Comparison of ENCODE assay signal across 20 cellular contexts in genomic region chr5:5666389-5666788, GRCh38.
DNase-seq lines count a peak whose midpoint lies in the region; ATAC-seq and TF ChIP-seq lines count a peak whose summit lies in the region.
"Had no signal": no experiment of that assay in that cellular context is flagged by ENCODE, and none has a peak within 500 bp of the region (broad histone marks: within the 10 kb centered on the region; RNA-seq: fewer than 3 reads in every experiment).

No MANE protein-coding gene starts in this region.

- no peak overlapping the region for H2AFZ ChIP-seq in mammary epithelial cell (ENCODE audit: low read depth, low read length)

- H3K27ac ChIP-seq in mammary epithelial cell (ENCODE audit: insufficient read depth, low read depth, low read length) (no peak overlapping the region), spleen (no peak overlapping the region)

- H3K36me3 Mint-ChIP-seq in MCF 10A (ENCODE audit: insufficient read depth, unreplicated experiment) = no peaks in the 10 kb centered on the region
- H3K36me3 Mint-ChIP-seq: CD4-positive, CD25-positive, alpha-beta regulatory T cell; CD8-positive, alpha-beta memory T cell had no signal

- BruUV-seq in MCF 10A (replicated peaks; lab: Mats Ljungman, UMichigan) (no TSS peak), mammary epithelial cell (replicated peaks; lab: Mats Ljungman, UMichigan) (no TSS peak)

- H3K4me1 ChIP-seq in mammary epithelial cell (ENCODE audit: insufficient read depth, low read length) = no peaks in the 10 kb centered on the region
- no peaks in the 10 kb centered on the region for H3K4me1 ChIP-seq in spleen

- no peaks in the 10 kb centered on the region for H3K27me3 Mint-ChIP-seq in MCF 10A (ENCODE audit: insufficient read depth, unreplicated experiment)
- H3K27me3 Mint-ChIP-seq: CD4-positive, CD25-positive, alpha-beta regulatory T cell had no signal

- H3K9me3 ChIP-seq in mammary epithelial cell (replicated peaks; ENCODE audit: insufficient read depth, low read length) (peaks cover 26% of the 10 kb centered on the region), spleen (no peaks in the 10 kb centered on the region)

- H3K4me1 Mint-ChIP-seq in MCF 10A (ENCODE audit: insufficient read depth, unreplicated experiment) = peaks cover 32% of the 10 kb centered on the region
- H3K4me1 Mint-ChIP-seq: B cell; CD4-positive, CD25-positive, alpha-beta regulatory T cell; CD8-positive, alpha-beta memory T cell had no signal

- no peak for TF ChIP-seq CTCF in MCF 10A (IDR thresholded peaks at IDR 0.05; ENCODE audit: unreplicated experiment)
- no peak for TF ChIP-seq CTCF in mammary epithelial cell (conservative IDR thresholded peaks at IDR 0.05 in 1 of 2, IDR thresholded peaks at IDR 0.05 in 1 of 2; ENCODE audit: extremely low read depth in 1 of 2, insufficient read depth in 1 of 2, low read depth in 1 of 2, low read length in 2 of 2)
- TF ChIP-seq CTCF in spleen (IDR thresholded peaks at IDR 0.05 in 8 of 11, conservative IDR thresholded peaks at IDR 0.05 in 3 of 11) = no peak

- no peaks in the 10 kb centered on the region for H3K79me2 ChIP-seq in mammary epithelial cell (ENCODE audit: insufficient read depth, low read length)

- H3K9ac ChIP-seq in mammary epithelial cell (ENCODE audit: insufficient read depth, low read length) = no peak overlapping the region

- H3K36me3 ChIP-seq in mammary epithelial cell (ENCODE audit: insufficient read depth, low read length) (no peaks in the 10 kb centered on the region), spleen (no peaks in the 10 kb centered on the region)

- 51% methylated on average over 7 of the region's 8 CpGs for WGBS in mammary epithelial cell (ENCODE audit: low coverage, missing lambda C conversion rate)
- WGBS in spleen, 5 donors = 67 to 91% (median 80%) methylated on average over 8 of the region's 8 CpGs

- H3K27me3 ChIP-seq in mammary epithelial cell (ENCODE audit: insufficient read depth, low read length) = no peaks in the 10 kb centered on the region
- no peaks in the 10 kb centered on the region for H3K27me3 ChIP-seq in spleen (replicated peaks in 1 of 7)

- POLR2A ChIA-PET in MCF 10A (lab: Yijun Ruan, JAX) = interaction anchor here (0.6 to 2.3 kb wide), 5 partner anchors 9 to 735 kb away, joined by 3 to 12 read pairs (median 5); no protein-coding TSS in a partner anchor

- intact Hi-C loops in MCF 10A (cut with micrococcal nuclease) = no loop called here
- intact Hi-C loops in mammary epithelial cell (cut with micrococcal nuclease) = no loop called here
- intact Hi-C loops in spleen (cut with DNase I; ENCODE audit: low total_unique reads) = no loop called here

- H3K4me3 Mint-ChIP-seq in MCF 10A (ENCODE audit: unreplicated experiment) = peak overlapping the region; percentile 45
- H3K4me3 Mint-ChIP-seq: B cell; CD4-positive, CD25-positive, alpha-beta regulatory T cell; CD8-positive, alpha-beta memory T cell; H9 had no signal

- in situ Hi-C loops in mammary epithelial cell (cut with MboI; ENCODE audit: low sequenced_read_pairs in 2 of 2) = no loop called here

- no peak overlapping the region for H3K4me2 ChIP-seq in mammary epithelial cell (ENCODE audit: insufficient read depth, low read depth, low read length)

- dilution Hi-C loops in mammary epithelial cell (cut with HindIII; ENCODE audit: low sequenced_read_pairs) = no loop called here

- H3K4me3 ChIP-seq in mammary epithelial cell (replicated peaks in 1 of 3; ENCODE audit: insufficient read depth in 1 of 3, low read depth in 2 of 3, low read length in 3 of 3) (no peak overlapping the region), spleen (no peak overlapping the region)
- H3K4me3 ChIP-seq: GM12878 had no signal

- TF ChIP-seq POLR2A in spleen (IDR thresholded peaks at IDR 0.05) = no peak

- CTCF ChIA-PET in MCF 10A (lab: Yijun Ruan, JAX) = interaction anchor here (0.6 to 1.9 kb wide), 10 partner anchors 9 to 542 kb away, joined by 3 to 5 read pairs (median 4); no protein-coding TSS in a partner anchor
- CTCF ChIA-PET in mammary epithelial cell (lab: Charles Lee; ENCODE audit: low non-redundant PET) = no interaction called here

- no peaks in the 10 kb centered on the region for H4K20me1 ChIP-seq in mammary epithelial cell (ENCODE audit: insufficient read depth, low read length)

- DNase-seq in MCF 10A (ENCODE audit: unreplicated experiment) = no peak
- no peak for DNase-seq in mammary epithelial cell
- peak; percentile 18 for DNase-seq in retina
- no peak for DNase-seq in spleen
- DNase-seq in RPMI8226 = no peak
- DNase-seq in stimulated activated CD4-positive, alpha-beta T cell treated with anti-CD3 and anti-CD28 coated beads, Interleukin-2, amount 100 ng/mL, for 48 hours = no peak
- DNase-seq: C1 segment of cervical spinal cord; CD4-positive, CD25-positive, alpha-beta regulatory T cell; CD8-positive, alpha-beta memory T cell; COR-L47; DMS 273 treated with DMSO at 0.1 percent for 48 hours; DMS53; DND-41; EL; GOT3; H9 had no signal

- no peak for ATAC-seq in SK-N-SH treated with all-trans-retinoic acid at 6 μM for 48 hours
- ATAC-seq: GM12878, HepG2 had no signal

- H3K27ac Mint-ChIP-seq in MCF 10A (ENCODE audit: low read depth, unreplicated experiment) = peak overlapping the region; percentile 59
- H3K27ac Mint-ChIP-seq: B cell; CD4-positive, CD25-positive, alpha-beta regulatory T cell had no signal

- no peaks in the 10 kb centered on the region for H3K9me3 Mint-ChIP-seq in MCF 10A (ENCODE audit: unreplicated experiment)

TF ChIP-seq in SK-N-SH treated with all-trans-retinoic acid at 6 μM for 48 hours, 23 proteins besides CTCF, POLR2A, EP300 and RAD21:
- TF ChIP-seq OSR1 (CRISPR knock-in tag; IDR thresholded peaks at IDR 0.05) = no peak
- 0 out of 2 replicates have a peak, but pooled peaks have one; percentile 32 for TF ChIP-seq TCF4 (CRISPR knock-in tag; IDR thresholded peaks at IDR 0.05; ENCODE audit: borderline replicate concordance)
